18 cellular contexts compared by ENCODE assay signal in the genomic region with DNA sequence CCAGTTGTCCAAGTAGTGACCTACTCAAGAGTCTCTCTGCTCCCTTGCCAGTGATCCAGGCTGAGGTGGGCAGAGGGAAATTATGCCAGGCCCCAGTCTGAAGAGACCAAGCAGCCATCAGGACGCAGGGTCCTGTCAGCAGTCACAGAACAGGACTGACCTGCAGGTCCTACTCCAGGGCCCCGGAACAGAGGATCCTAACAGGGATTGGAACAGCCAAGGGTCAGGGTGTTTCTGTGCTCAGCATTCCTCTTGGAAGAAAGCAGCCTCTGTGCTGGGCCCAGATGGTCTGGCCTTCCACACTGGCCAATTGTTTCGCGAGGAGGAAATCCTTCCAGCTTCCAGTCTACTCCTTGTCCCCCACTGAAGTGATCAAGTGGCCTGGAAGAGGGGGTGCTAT. TPM values are rescaled to one million over a fixed set of nuclear protein-coding genes. Genes with fewer than 3 reads are reported as not detected.
DNase-seq lines count a peak whose midpoint lies in the region; ATAC-seq and TF ChIP-seq lines count a peak whose summit lies in the region.
"Had no signal": no experiment of that assay in that cellular context is flagged by ENCODE, and none has a peak within 500 bp of the region (broad histone marks: within the 10 kb centered on the region; RNA-seq: fewer than 3 reads in every experiment).

No MANE protein-coding gene starts in this region.

- no peaks in the 10 kb centered on the region for H3K9me3 ChIP-seq in right atrium auricular region
- H3K9me3 ChIP-seq: BLaER1 treated with 17β-estradiol and CSF1 and Interleukin-3, amounts not matched to agents 10 nM and 100 nM had no signal

- H3K9me3 Mint-ChIP-seq in neural crest cell, result peaks cover 3% of the 10 kb centered on the region
- H3K9me3 Mint-ChIP-seq: HFFc6 had no signal

- peak overlapping the region; percentile 89 for H3K27ac Mint-ChIP-seq in neural crest cell (ENCODE audit: unreplicated experiment)
- H3K27ac Mint-ChIP-seq: HFFc6 had no signal

- ATAC-seq in sciatic nerve (peak; percentile 91), HG03097 (IDR thresholded peaks at IDR 0.05; ENCODE audit: low FRiP score, unreplicated experiment) (no peak), GM18873 (IDR thresholded peaks at IDR 0.05; ENCODE audit: low FRiP score, unreplicated experiment) (no peak)
- ATAC-seq: GM12878 had no signal

- no peak overlapping the region for H3K4me3 ChIP-seq in right atrium auricular region
- H3K4me3 ChIP-seq: BLaER1 treated with 17β-estradiol and CSF1 and Interleukin-3, amounts not matched to agents 10 nM and 100 nM; GM12878 had no signal

- no peaks in the 10 kb centered on the region for H3K27me3 ChIP-seq in right atrium auricular region
- H3K27me3 ChIP-seq: BLaER1 treated with 17β-estradiol and CSF1 and Interleukin-3, amounts not matched to agents 10 nM and 100 nM had no signal

- H3K36me3 Mint-ChIP-seq in neural crest cell (ENCODE audit: low read depth), result no peaks in the 10 kb centered on the region

- no peak for TF ChIP-seq CTCF in neural crest cell (conservative IDR thresholded peaks at IDR 0.05)
- no peak for TF ChIP-seq CTCF in right atrium auricular region (IDR thresholded peaks at IDR 0.05)

- H3K27me3 Mint-ChIP-seq in neural crest cell (ENCODE audit: low read depth), result no peaks in the 10 kb centered on the region

- no peaks in the 10 kb centered on the region for H3K36me3 ChIP-seq in right atrium auricular region
- H3K36me3 ChIP-seq: BLaER1 treated with 17β-estradiol and CSF1 and Interleukin-3, amounts not matched to agents 10 nM and 100 nM had no signal

- peaks cover 44% of the 10 kb centered on the region for H3K4me1 Mint-ChIP-seq in neural crest cell

- DNase-seq in COLO829 (ENCODE audit: low spot score) (peak; percentile 39), globus pallidus (ENCODE audit: low spot score) (peak; percentile 90), neural crest cell (ENCODE audit: low read depth, low spot score) (peak; percentile 21), sciatic nerve (ENCODE audit: low spot score) (peak; percentile 62), right atrium auricular region (ENCODE audit: low spot score) (no peak), T-helper 1 cell (no peak)
- DNase-seq: DMS 273 treated with DMSO at 0.1 percent for 48 hours, GDM1, HFFc6, NCI-H1048, NCI-H146, NCI-H2227 treated with DMSO at 0.1 percent for 48 hours, NCI-H524 had no signal

- H3K4me1 ChIP-seq in right atrium auricular region, result no peaks in the 10 kb centered on the region
- H3K4me1 ChIP-seq: BLaER1 treated with 17β-estradiol and CSF1 and Interleukin-3, amounts not matched to agents 10 nM and 100 nM had no signal

- peak overlapping the region; percentile 55 for H3K4me3 Mint-ChIP-seq in neural crest cell
- H3K4me3 Mint-ChIP-seq: HFFc6 had no signal

- intact Hi-C loops in sciatic nerve (cut with DNase I), result no loop called here

- no peak overlapping the region for H3K27ac ChIP-seq in right atrium auricular region
- H3K27ac ChIP-seq: BLaER1 treated with 17β-estradiol and CSF1 and Interleukin-3, amounts not matched to agents 10 nM and 100 nM; KMS-11 had no signal

RNA-seq across cellular contexts. Expression of a gene that starts 41.6 kb away (rescaled TPM):
- total RNA-seq in neural crest cell (70.0 and 71.4 TPM in 2 replicates), sciatic nerve (34.0 TPM), right atrium auricular region (10 to 100 TPM; 14.9 to 16.2 TPM)

Comparison
In these comparisons a context has a peak if more than half of its experiments do, and no peak if none do; other contexts are left out.
1. DNase-seq: peak in COLO829 (single experiment), globus pallidus (single experiment), neural crest cell (single experiment) and sciatic nerve (single experiment); none in right atrium auricular region (single experiment) and T-helper 1 cell (0 of 5).